ENCODE assay signal across 24 cellular contexts in the genomic region with DNA sequence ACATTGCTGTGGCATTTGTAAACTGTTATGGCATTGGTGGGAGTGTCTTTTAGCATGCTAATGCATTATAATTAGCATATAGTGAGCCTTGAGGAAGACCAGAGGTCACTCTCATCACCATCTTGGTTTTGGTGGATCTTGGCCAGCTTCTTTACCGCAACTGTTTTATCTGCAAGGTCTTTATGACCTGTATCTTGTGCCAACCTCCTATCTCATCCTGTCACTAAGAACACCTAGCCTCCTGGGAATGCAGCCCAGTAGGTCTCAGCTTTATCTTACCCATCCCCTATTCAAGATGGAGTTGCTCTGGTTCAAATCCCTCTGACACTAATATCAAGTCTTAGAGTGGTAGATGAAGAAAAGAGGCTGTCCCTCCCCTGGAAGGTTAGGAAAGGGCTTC.
"Had no signal": no experiment of that assay in that cellular context is flagged by ENCODE, and none has a peak within 500 bp of the region (broad histone marks: within the 10 kb centered on the region; RNA-seq: fewer than 3 reads in every experiment).

No MANE protein-coding gene starts in this region.

- H3K36me3 Mint-ChIP-seq: mesothelial cell of epicardium; naive thymus-derived CD4-positive, alpha-beta T cell; natural killer cell treated with Interleukin-12 subunit alpha and Interleukin-12 subunit beta and Interleukin-15 and Interleukin-18, amount 100 ng/mL, for 72 hours; stimulated activated naive B cell treated with anti-CD40 and anti-IgM and Interleukin-4, amounts not matched to agents 10 μg/mL and 1 μg/mL and 100 μg/mL, for 72 hours had no signal

- H3K4me1 Mint-ChIP-seq: naive thymus-derived CD4-positive, alpha-beta T cell; stimulated activated naive B cell treated with anti-CD40 and anti-IgM and Interleukin-4, amounts not matched to agents 10 μg/mL and 1 μg/mL and 100 μg/mL, for 72 hours had no signal

- FAIRE-seq: keratinocyte had no signal

- H3K9me3 Mint-ChIP-seq: mesothelial cell of epicardium had no signal

- H3K36me3 ChIP-seq: left lung, lower lobe of right lung, ovary, right atrium auricular region, right lobe of liver, suprapubic skin, thoracic aorta, tibial artery, uterus had no signal

- H3K4me1 ChIP-seq: left lung, right atrium auricular region, right lobe of liver, uterus had no signal

- DNase-seq: hippocampal formation; left colon; left lung; lower lobe of right lung; mammary epithelial cell; naive thymus-derived CD4-positive, alpha-beta T cell; ovary; right lobe of liver; stimulated activated CD4-positive, alpha-beta T cell treated with anti-CD3 and anti-CD28 coated beads, Interleukin-12 subunit alpha, Interleukin-12 subunit beta, amount 100 ng/mL, for 4 hours; stimulated activated CD4-positive, alpha-beta T cell treated with anti-CD3 and anti-CD28 coated beads, Interleukin-15, amount 100 ng/mL, for 24 hours; stimulated activated CD4-positive, alpha-beta T cell treated with anti-CD3 and anti-CD28 coated beads, Interleukin-2, amount 100 ng/mL, for 24 hours; stimulated activated CD4-positive, alpha-beta T cell treated with anti-CD3 and anti-CD28 coated beads, Interleukin-4, amount 100 ng/mL, for 1 hour; stimulated activated naive B cell treated with anti-CD40 and anti-IgM and Interleukin-4, amounts not matched to agents 10 μg/mL and 1 μg/mL and 100 μg/mL, for 72 hours; tibial artery; trophoblast cell; uterus had no signal

- H3K27me3 ChIP-seq: left lung, ovary, right atrium auricular region, right lobe of liver, suprapubic skin, tibial artery, uterus had no signal

- ATAC-seq: left colon; naive thymus-derived CD4-positive, alpha-beta T cell; natural killer cell treated with Interleukin-12 subunit alpha and Interleukin-12 subunit beta and Interleukin-15 and Interleukin-18, amount 100 ng/mL, for 72 hours; stimulated activated naive B cell treated with anti-CD40 and anti-IgM and Interleukin-4, amounts not matched to agents 10 μg/mL and 1 μg/mL and 100 μg/mL, for 72 hours had no signal

- H3K27ac Mint-ChIP-seq: mesothelial cell of epicardium; natural killer cell treated with Interleukin-12 subunit alpha and Interleukin-12 subunit beta and Interleukin-15 and Interleukin-18, amount 100 ng/mL, for 72 hours; progenitor cell of endocrine pancreas; stimulated activated naive B cell treated with anti-CD40 and anti-IgM and Interleukin-4, amounts not matched to agents 10 μg/mL and 1 μg/mL and 100 μg/mL, for 72 hours; stimulated activated naive CD8-positive, alpha-beta T cell treated with anti-CD3 and anti-CD28 coated beads, Interleukin-15, Interleukin-2, amounts not matched to agents 100 ng/mL and 50 ng/mL, for 24 hours had no signal

- H3K27me3 Mint-ChIP-seq: naive thymus-derived CD4-positive, alpha-beta T cell; natural killer cell treated with Interleukin-12 subunit alpha and Interleukin-12 subunit beta and Interleukin-15 and Interleukin-18, amount 100 ng/mL, for 72 hours; progenitor cell of endocrine pancreas; stimulated activated naive B cell treated with anti-CD40 and anti-IgM and Interleukin-4, amounts not matched to agents 10 μg/mL and 1 μg/mL and 100 μg/mL, for 72 hours; stimulated activated naive CD8-positive, alpha-beta T cell treated with anti-CD3 and anti-CD28 coated beads, Interleukin-15, Interleukin-2, amounts not matched to agents 100 ng/mL and 50 ng/mL, for 24 hours had no signal

- H3K27ac ChIP-seq: left lung, lower lobe of right lung, ovary, right atrium auricular region, right lobe of liver, suprapubic skin, thoracic aorta, tibial artery, uterus had no signal

- H3K4me3 ChIP-seq: left lung, lower lobe of right lung, ovary, right atrium auricular region, right lobe of liver, suprapubic skin, thoracic aorta, tibial artery, uterus had no signal

- H3K9me3 ChIP-seq: left lung, lower lobe of right lung, ovary, right atrium auricular region, right lobe of liver, suprapubic skin, thoracic aorta, tibial artery, uterus had no signal

- H3K4me3 Mint-ChIP-seq: mesothelial cell of epicardium; naive thymus-derived CD4-positive, alpha-beta T cell; natural killer cell treated with Interleukin-12 subunit alpha and Interleukin-12 subunit beta and Interleukin-15 and Interleukin-18, amount 100 ng/mL, for 72 hours; stimulated activated naive B cell treated with anti-CD40 and anti-IgM and Interleukin-4, amounts not matched to agents 10 μg/mL and 1 μg/mL and 100 μg/mL, for 72 hours; stimulated activated naive CD8-positive, alpha-beta T cell treated with anti-CD3 and anti-CD28 coated beads, Interleukin-15, Interleukin-2, amounts not matched to agents 100 ng/mL and 50 ng/mL, for 24 hours had no signal
